13 cellular contexts compared by ENCODE assay signal in genomic region chr9:136806067-136806466, GRCh38. TPM values are rescaled to one million over a fixed set of nuclear protein-coding genes. Genes with fewer than 3 reads are reported as not detected.
DNase-seq lines count a peak whose midpoint lies in the region; ATAC-seq and TF ChIP-seq lines count a peak whose summit lies in the region.
"Had no signal": no experiment of that assay in that cellular context is flagged by ENCODE, and none has a peak within 500 bp of the region (broad histone marks: within the 10 kb centered on the region; RNA-seq: fewer than 3 reads in every experiment).

No MANE protein-coding gene starts in this region.

- peaks cover 2 to 16% of the 10 kb centered on the region in 2 donors for H3K36me3 Mint-ChIP-seq in CD4-positive, alpha-beta memory T cell
- peaks cover 15% of the 10 kb centered on the region for H3K36me3 Mint-ChIP-seq in HFFc6 (ENCODE audit: low read depth)
- peaks cover 12% of the 10 kb centered on the region for H3K36me3 Mint-ChIP-seq in activated naive CD8-positive, alpha-beta T cell treated with anti-CD3 and anti-CD28 coated beads, Interleukin-2, amount 50 U/mL, for 24 hours (ENCODE audit: low read depth)
- H3K36me3 Mint-ChIP-seq in nephron progenitor cell (ENCODE audit: low read depth) = peaks cover 27% of the 10 kb centered on the region

- no peaks in the 10 kb centered on the region for H3K27me3 Mint-ChIP-seq in CD4-positive, alpha-beta memory T cell
- H3K27me3 Mint-ChIP-seq in HFFc6 (ENCODE audit: insufficient read depth) (peaks cover 5% of the 10 kb centered on the region), nephron progenitor cell (ENCODE audit: low read depth, poor library complexity) (no peaks in the 10 kb centered on the region)
- peaks cover 10% of the 10 kb centered on the region for H3K27me3 Mint-ChIP-seq in activated naive CD8-positive, alpha-beta T cell treated with anti-CD3 and anti-CD28 coated beads, Interleukin-2, amount 50 U/mL, for 24 hours

- H3K4me1 ChIP-seq in CD4-positive, alpha-beta memory T cell (ENCODE audit: insufficient read depth, low read length) = peaks cover 47% of the 10 kb centered on the region
- H3K4me1 ChIP-seq in sigmoid colon = peaks cover 0 to 45% (median 39%) of the 10 kb centered on the region in 4 donors

- intact Hi-C loops in CD4-positive, alpha-beta memory T cell (cut with micrococcal nuclease) = loop anchor here (2.0 to 5.0 kb wide), 2 partner anchors 15 to 36 kb away; partner anchors contain the start of genes AJM1 and TMEM141
- intact Hi-C loops in sigmoid colon (cut with DNase I) = no loop called here

- TF ChIP-seq POLR2A in sigmoid colon (IDR thresholded peaks at IDR 0.05) = no peak

- TF ChIP-seq CTCF in HFFc6 (IDR thresholded peaks at IDR 0.05) (no peak), nephron progenitor cell (IDR thresholded peaks at IDR 0.05) (no peak), GM10266 (IDR thresholded peaks at IDR 0.05; ENCODE audit: control insufficient read depth, insufficient read depth, low read depth, missing control alignments) (no peak), sigmoid colon (IDR thresholded peaks at IDR 0.05) (no peak)

- H3K9me3 Mint-ChIP-seq in CD4-positive, alpha-beta memory T cell = no peaks in the 10 kb centered on the region
- H3K9me3 Mint-ChIP-seq in HFFc6 (no peaks in the 10 kb centered on the region), nephron progenitor cell (no peaks in the 10 kb centered on the region)
- no peaks in the 10 kb centered on the region for H3K9me3 Mint-ChIP-seq in activated naive CD8-positive, alpha-beta T cell treated with anti-CD3 and anti-CD28 coated beads, Interleukin-2, amount 50 U/mL, for 24 hours

- CTCF ChIA-PET in CD4-positive, alpha-beta memory T cell (lab: Charles Lee; ENCODE audit: partially characterized antibody) = interaction anchor here (0.7 to 2.3 kb wide), 5 partner anchors 11 to 229 kb away, joined by 3 to 16 read pairs (median 8); partner anchors contain the start of gene AJM1

- no peaks in the 10 kb centered on the region for H3K27me3 ChIP-seq in CD4-positive, alpha-beta memory T cell (ENCODE audit: insufficient read depth, low read length)
- H3K27me3 ChIP-seq in sigmoid colon = peaks cover 6 to 15% (median 15%) of the 10 kb centered on the region in 3 donors
- H3K27me3 ChIP-seq: Peyer's patch had no signal

- H3K4me1 Mint-ChIP-seq in CD4-positive, alpha-beta memory T cell = peaks cover 14 to 53% (median 33%) of the 10 kb centered on the region in 4 donors
- H3K4me1 Mint-ChIP-seq in HFFc6 (ENCODE audit: low read depth) (peaks cover 28% of the 10 kb centered on the region), nephron progenitor cell (peaks cover 46% of the 10 kb centered on the region)
- peaks cover 31% of the 10 kb centered on the region for H3K4me1 Mint-ChIP-seq in activated naive CD8-positive, alpha-beta T cell treated with anti-CD3 and anti-CD28 coated beads, Interleukin-2, amount 50 U/mL, for 24 hours

- H3K27ac Mint-ChIP-seq in CD4-positive, alpha-beta memory T cell = peak overlapping the region in 1 of 7 donors; percentile 52
- no peak overlapping the region for H3K27ac Mint-ChIP-seq in HFFc6
- no peak overlapping the region for H3K27ac Mint-ChIP-seq in activated naive CD8-positive, alpha-beta T cell treated with anti-CD3 and anti-CD28 coated beads, Interleukin-2, amount 50 U/mL, for 24 hours
- no peak overlapping the region for H3K27ac Mint-ChIP-seq in nephron progenitor cell

- no peaks in the 10 kb centered on the region for H3K9me3 ChIP-seq in CD4-positive, alpha-beta memory T cell (ENCODE audit: control insufficient read depth in 1 of 2, low read length in 2 of 2)
- H3K9me3 ChIP-seq in sigmoid colon = no peaks in the 10 kb centered on the region
- H3K9me3 ChIP-seq: Peyer's patch, suprapubic skin had no signal

- no peak overlapping the region for H3K4me3 ChIP-seq in CD4-positive, alpha-beta memory T cell (ENCODE audit: low read length in 2 of 2)
- no peak overlapping the region for H3K4me3 ChIP-seq in sigmoid colon

- DNase-seq in CD4-positive, alpha-beta memory T cell = no peak
- no peak for DNase-seq in HFFc6
- DNase-seq in activated naive CD8-positive, alpha-beta T cell treated with anti-CD3 and anti-CD28 coated beads, Interleukin-2, amount 50 U/mL, for 24 hours = no peak
- DNase-seq in nephron progenitor cell = no peak
- DNase-seq in GM10266 (ENCODE audit: extremely low spot score) = no peak
- no peak for DNase-seq in sigmoid colon
- DNase-seq: activated CD4-positive, CD25-positive, alpha-beta regulatory T cell treated with anti-CD3 and anti-CD28 coated beads, Interleukin-2, amount 50 U/mL, for 72 hours; DMS53; NCI-H1930; stimulated activated CD4-positive, alpha-beta T cell treated with anti-CD3 and anti-CD28 coated beads, Interleukin-1b, Interleukin-23, amount 100 ng/mL, for 48 hours had no signal

- H3K4me3 Mint-ChIP-seq in CD4-positive, alpha-beta memory T cell = peak overlapping the region in 7 of 8 donors; percentile 55 to 93 (median 88)
- H3K4me3 Mint-ChIP-seq in HFFc6 (peak overlapping the region; percentile 88), nephron progenitor cell (peak overlapping the region; percentile 85)
- H3K4me3 Mint-ChIP-seq in activated naive CD8-positive, alpha-beta T cell treated with anti-CD3 and anti-CD28 coated beads, Interleukin-2, amount 50 U/mL, for 24 hours = peak overlapping the region; percentile 85

- no peak overlapping the region for H3K27ac ChIP-seq in CD4-positive, alpha-beta memory T cell (ENCODE audit: low read depth, low read length)
- no peak overlapping the region for H3K27ac ChIP-seq in sigmoid colon
- H3K27ac ChIP-seq: suprapubic skin had no signal

- 96 to 97% methylated on average over 10 of the region's 10 CpGs for WGBS in sigmoid colon, 2 donors

- H3K36me3 ChIP-seq in CD4-positive, alpha-beta memory T cell (ENCODE audit: insufficient read depth, low read length) = no peaks in the 10 kb centered on the region
- H3K36me3 ChIP-seq in sigmoid colon = peaks cover 0 to 14% (median 0%) of the 10 kb centered on the region in 4 donors
- H3K36me3 ChIP-seq: suprapubic skin had no signal

- POLR2A ChIA-PET in CD4-positive, alpha-beta memory T cell (lab: Charles Lee; ENCODE audit: partially characterized antibody) = interaction anchor here (1.4 to 3.5 kb wide), 8 partner anchors 10 to 434 kb away, joined by 3 to 38 read pairs (median 13); partner anchors contain the start of genes FBXW5, TMEM141 and TUBB4B

- TF ChIP-seq EP300 in sigmoid colon (IDR thresholded peaks at IDR 0.05) = no peak

- ATAC-seq in activated naive CD8-positive, alpha-beta T cell treated with anti-CD3 and anti-CD28 coated beads, Interleukin-2, amount 50 U/mL, for 24 hours = no peak
- no peak for ATAC-seq in HG02884 (IDR thresholded peaks at IDR 0.05; ENCODE audit: unreplicated experiment)

RNA-seq across cellular contexts. Expression of gene RABL6, which starts 1.7 kb away (rescaled TPM):
- total RNA-seq in CD4-positive, alpha-beta memory T cell = 10 to 100 TPM; 65.1 to 70.9 TPM
- polyA plus RNA-seq in CD4-positive, alpha-beta memory T cell = 10 to 100 TPM in 1 of 2 donors, 1 to 10 TPM in 1; 5.1 to 18.2 TPM
- total RNA-seq in HFFc6 (2021; fragmentation: NEBNext Ultra II Directional; extraction: Animal tissue kit (Norgen Biotek cat#: 25700)) = 10 to 100 TPM; 77.8 to 87.7 (median 84.0) TPM
- 10 to 100 TPM; 36.0 to 55.9 (median 49.9) TPM for total RNA-seq in sigmoid colon
- polyA plus RNA-seq in sigmoid colon = 100 to 1,000 TPM in 1 of 3 donors, 10 to 100 TPM in 2; 63.1 to 103 (median 68.7) TPM

RNA-seq across cellular contexts. Expression of gene CCDC183, which starts 9.9 kb away (rescaled TPM):
- 1 to 10 TPM; 2.3 to 2.5 TPM for total RNA-seq in CD4-positive, alpha-beta memory T cell
- under 1 TPM; 0.64 to 0.90 TPM for polyA plus RNA-seq in CD4-positive, alpha-beta memory T cell
- under 1 TPM; 0.25 to 0.87 (median 0.34) TPM for total RNA-seq in HFFc6 (2021; fragmentation: NEBNext Ultra II Directional; extraction: Animal tissue kit (Norgen Biotek cat#: 25700))
- 1 to 10 TPM in 2 of 4 donors, under 1 TPM in 1, not detected in 1; 0.71 to 1.5 (median 1.1) TPM for total RNA-seq in sigmoid colon
- 1 to 10 TPM; 3.0 to 3.5 (median 3.0) TPM for polyA plus RNA-seq in sigmoid colon

RNA-seq across cellular contexts. Expression of gene TMEM141, which starts 14.9 kb away (rescaled TPM):
- total RNA-seq in CD4-positive, alpha-beta memory T cell = 10 to 100 TPM; 51.1 to 53.4 TPM
- polyA plus RNA-seq in CD4-positive, alpha-beta memory T cell = 10 to 100 TPM; 34.3 to 38.4 TPM
- total RNA-seq in HFFc6 (2021; fragmentation: NEBNext Ultra II Directional; extraction: Animal tissue kit (Norgen Biotek cat#: 25700)) = 10 to 100 TPM; 46.1 to 62.2 (median 52.6) TPM
- 10 to 100 TPM; 37.5 to 84.7 (median 63.2) TPM for total RNA-seq in sigmoid colon
- 100 to 1,000 TPM; 345 to 629 (median 415) TPM for polyA plus RNA-seq in sigmoid colon

RNA-seq across cellular contexts. Expression of gene AJM1, which starts 36.2 kb away (rescaled TPM):
- 1 to 10 TPM; 2.4 to 2.8 TPM for total RNA-seq in CD4-positive, alpha-beta memory T cell
- polyA plus RNA-seq in CD4-positive, alpha-beta memory T cell = under 1 TPM in 1 of 2 donors, not detected in 1; 0.05 TPM
- total RNA-seq in HFFc6 (2021; fragmentation: NEBNext Ultra II Directional; extraction: Animal tissue kit (Norgen Biotek cat#: 25700)) = 1 to 10 TPM; 4.5 to 8.0 (median 5.3) TPM
- total RNA-seq in sigmoid colon = 1 to 10 TPM in 3 of 4 donors, under 1 TPM in 1; 0.82 to 8.6 (median 5.2) TPM
- 1 to 10 TPM in 2 of 3 donors, under 1 TPM in 1; 0.46 to 6.7 (median 1.8) TPM for polyA plus RNA-seq in sigmoid colon

RNA-seq across cellular contexts. Expression of gene LCN15, which starts 41.7 kb away (rescaled TPM):
- total RNA-seq in CD4-positive, alpha-beta memory T cell = not detected
- polyA plus RNA-seq in CD4-positive, alpha-beta memory T cell = not detected
- not detected for total RNA-seq in HFFc6 (2021; fragmentation: NEBNext Ultra II Directional; extraction: Animal tissue kit (Norgen Biotek cat#: 25700))
- not detected for total RNA-seq in sigmoid colon
- 1 to 10 TPM in 2 of 3 donors, under 1 TPM in 1; 0.70 to 9.0 (median 6.6) TPM for polyA plus RNA-seq in sigmoid colon
